Comparison of ENCODE assay signal across 15 cellular contexts in genomic region chr19:7272856-7273578, GRCh38. TPM values are rescaled to one million over a fixed set of nuclear protein-coding genes. Genes with fewer than 3 reads are reported as not detected.
DNase-seq lines count a peak whose midpoint lies in the region; ATAC-seq and TF ChIP-seq lines count a peak whose summit lies in the region.
"Had no signal": no experiment of that assay in that cellular context is flagged by ENCODE, and none has a peak within 500 bp of the region (broad histone marks: within the 10 kb centered on the region; RNA-seq: fewer than 3 reads in every experiment).

No MANE protein-coding gene starts in this region.

- H3K9ac ChIP-seq in Loucy (ENCODE audit: low read depth, low read length, poor library complexity, severe bottlenecking) (no peak overlapping the region), trophoblast cell (ENCODE audit: low read length) (no peak overlapping the region)

- no peak overlapping the region for H2BK120ac ChIP-seq in trophoblast cell (ENCODE audit: insufficient read depth, low read length, poor library complexity)

- TF ChIP-seq CTCF in Loucy (conservative IDR thresholded peaks at IDR 0.05; ENCODE audit: low read length) (no peak), gastroesophageal sphincter (IDR thresholded peaks at IDR 0.05) (no peak)

- H3K9me3 ChIP-seq in Loucy (ENCODE audit: insufficient read depth, low read depth, low read length) = no peaks in the 10 kb centered on the region
- H3K9me3 ChIP-seq in trophoblast cell (ENCODE audit: insufficient read depth, low read depth, low read length) = no peaks in the 10 kb centered on the region
- no peaks in the 10 kb centered on the region for H3K9me3 ChIP-seq in gastroesophageal sphincter

- H3K79me2 ChIP-seq in Loucy (ENCODE audit: insufficient read depth, low read length) (no peaks in the 10 kb centered on the region), trophoblast cell (ENCODE audit: control insufficient read depth, insufficient read depth, low read length, poor library complexity) (no peaks in the 10 kb centered on the region)

- H3K27me3 ChIP-seq in Loucy (ENCODE audit: insufficient read depth, low read length, poor library complexity, severe bottlenecking) (no peaks in the 10 kb centered on the region), trophoblast cell (ENCODE audit: insufficient read depth, low read length) (no peaks in the 10 kb centered on the region), gastroesophageal sphincter (no peaks in the 10 kb centered on the region)

- no peak overlapping the region for H4K12ac ChIP-seq in trophoblast cell (ENCODE audit: low read depth, low read length)

- H3K27ac ChIP-seq in trophoblast cell (ENCODE audit: low read depth, low read length) (no peak overlapping the region), gastroesophageal sphincter (no peak overlapping the region)

- peak; percentile 80 for DNase-seq in GF-D8 (lab: John Stamatoyannopoulos, UW)
- DNase-seq in fibroblast of gingiva (ENCODE audit: low read depth) = peak; percentile 22
- DNase-seq in trophoblast cell = no peak
- DNase-seq in activated gamma-delta T cell (lab: John Stamatoyannopoulos, UW) = no peak
- no peak for DNase-seq in NCI-H2107 (lab: John Stamatoyannopoulos, UW)
- DNase-seq: activated CD4-positive, alpha-beta T cell treated with anti-CD3 and anti-CD28 coated beads for 4 hours; CD4-positive, alpha-beta T cell; cortex of kidney; glutamatergic neuron; H7; NCI-H1694; Right ventricle myocardium superior had no signal

- no peak for TF ChIP-seq POLR2A in gastroesophageal sphincter (IDR thresholded peaks at IDR 0.05)

- no peak overlapping the region for H4K91ac ChIP-seq in trophoblast cell (ENCODE audit: low read depth, low read length)

- no peak overlapping the region for H3K4me3 ChIP-seq in Loucy (ENCODE audit: low read length, poor library complexity, severe bottlenecking)
- no peak overlapping the region for H3K4me3 ChIP-seq in trophoblast cell (ENCODE audit: low read depth, low read length)
- H3K4me3 ChIP-seq in gastroesophageal sphincter = no peak overlapping the region

- H3K4me1 ChIP-seq in Loucy (ENCODE audit: insufficient read depth, low read length, poor library complexity, severe bottlenecking) (peaks cover 7% of the 10 kb centered on the region), trophoblast cell (ENCODE audit: control insufficient read depth in 1 of 2, insufficient read depth in 2 of 2, low read length in 2 of 2) (no peaks in the 10 kb centered on the region), gastroesophageal sphincter (no peaks in the 10 kb centered on the region)

- H2BK12ac ChIP-seq in trophoblast cell (ENCODE audit: low read length) = no peak overlapping the region

- no peak overlapping the region for H2BK5ac ChIP-seq in trophoblast cell (ENCODE audit: low read depth, low read length, poor library complexity)

- H2AK5ac ChIP-seq in trophoblast cell (ENCODE audit: low read length) = no peak overlapping the region

- no peak overlapping the region for H3K14ac ChIP-seq in trophoblast cell (ENCODE audit: low read length)

- no peak overlapping the region for H3K23ac ChIP-seq in trophoblast cell (ENCODE audit: low read length)

- H3K79me1 ChIP-seq in trophoblast cell (ENCODE audit: low read length) = no peaks in the 10 kb centered on the region

- H4K20me1 ChIP-seq in Loucy (ENCODE audit: insufficient read depth, low read length, poor library complexity, severe bottlenecking) = no peaks in the 10 kb centered on the region

- no peak overlapping the region for H3K4ac ChIP-seq in trophoblast cell (ENCODE audit: low read depth, low read length)

- no peak for TF ChIP-seq EP300 in gastroesophageal sphincter (IDR thresholded peaks at IDR 0.05)

- H2AFZ ChIP-seq in Loucy (ENCODE audit: low read length) (no peak overlapping the region), trophoblast cell (ENCODE audit: insufficient read depth, low read length, poor library complexity) (no peak overlapping the region)

- ATAC-seq in GM21360 (IDR thresholded peaks at IDR 0.05; ENCODE audit: unreplicated experiment) (peak; percentile 49), gastroesophageal sphincter (no peak)

- no peaks in the 10 kb centered on the region for H3F3A ChIP-seq in Loucy (ENCODE audit: low read depth)

- no peaks in the 10 kb centered on the region for H3K9me2 ChIP-seq in Loucy (replicated peaks; ENCODE audit: low read depth, low read length)

- no peak overlapping the region for H3K18ac ChIP-seq in trophoblast cell (ENCODE audit: low read length)

- H3K36me3 ChIP-seq in Loucy (ENCODE audit: insufficient read depth, low read length) (no peaks in the 10 kb centered on the region), trophoblast cell (ENCODE audit: control insufficient read depth in 1 of 2, insufficient read depth in 2 of 2, low read length in 2 of 2) (no peaks in the 10 kb centered on the region), gastroesophageal sphincter (peaks cover 0 to 28% of the 10 kb centered on the region in 2 donors)

- no CpG with 5 or more reads among the region's 5 CpGs for WGBS in trophoblast cell (ENCODE audit: extremely low coverage, insufficient coverage, insufficient read length)
- WGBS in gastroesophageal sphincter (ENCODE audit: low coverage in 1 of 2), 2 donors = 52 to 73% methylated on average over 5 of the region's 5 CpGs

- H3K4me2 ChIP-seq in Loucy (ENCODE audit: low read depth, low read length, poor library complexity, severe bottlenecking) (peak overlapping the region; percentile 19), trophoblast cell (ENCODE audit: low read length) (no peak overlapping the region)

- H4K8ac ChIP-seq in trophoblast cell (ENCODE audit: low read depth, low read length) = no peak overlapping the region

RNA-seq across cellular contexts. Expression of gene INSR, which starts 21.2 kb away (rescaled TPM):
- polyA plus RNA-seq in trophoblast cell (2013) = 7.5 and 7.6 TPM in 2 replicates
- 10 to 100 TPM; 67.6 to 95.6 (median 81.2) TPM for total RNA-seq in gastroesophageal sphincter

Comparison
In these comparisons a context has a peak if more than half of its experiments do, and no peak if none do; other contexts are left out.
1. DNase-seq: peak in GF-D8 (single experiment) and fibroblast of gingiva (single experiment); none in trophoblast cell (0 of 2), activated gamma-delta T cell (single experiment) and NCI-H2107 (single experiment).